In the genomic region with DNA sequence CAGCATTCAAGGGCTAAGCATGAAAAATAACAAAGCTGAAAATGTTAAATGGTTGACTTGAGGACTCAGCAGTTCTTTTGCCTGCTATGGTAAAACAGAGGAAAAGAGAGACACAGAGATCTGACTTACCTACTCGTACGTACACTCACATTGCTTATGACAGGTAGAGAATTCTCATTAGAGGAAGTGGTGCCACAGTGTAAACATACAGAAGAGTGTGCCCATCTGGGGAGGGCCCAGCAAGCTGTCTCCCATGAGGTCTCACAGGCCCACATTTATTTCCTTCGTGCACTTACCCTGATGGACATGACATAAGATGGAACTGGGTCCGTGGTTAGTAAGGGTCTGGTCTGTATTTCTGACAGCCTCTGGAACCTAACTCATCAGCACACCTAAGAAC, we compare ENCODE assay signal across 20 cellular contexts.
DNase-seq lines count a peak whose midpoint lies in the region; ATAC-seq, FAIRE-seq and TF ChIP-seq lines count a peak whose summit lies in the region.
"Had no signal": no experiment of that assay in that cellular context is flagged by ENCODE, and none has a peak within 500 bp of the region (broad histone marks: within the 10 kb centered on the region; RNA-seq: fewer than 3 reads in every experiment).

No MANE protein-coding gene starts in this region.

- H3K4me3 ChIP-seq in H1 (ENCODE audit: extremely low read depth in 1 of 4, insufficient read depth in 2 of 4, low read depth in 3 of 4, low read length in 4 of 4) (no peak overlapping the region), sigmoid colon (no peak overlapping the region)
- H3K4me3 ChIP-seq: GM12878, GM23248 had no signal

- no peak overlapping the region for H4K91ac ChIP-seq in H1 (replicated peaks; ENCODE audit: insufficient read length, low read length)

- H2AFZ ChIP-seq in H1 (ENCODE audit: low read length) = peak overlapping the region; percentile 41; the same call in 1 of the 2 replicates
- H2AFZ ChIP-seq: GM23248 had no signal

- no peaks in the 10 kb centered on the region for H3K36me3 Mint-ChIP-seq in nephron progenitor cell (ENCODE audit: low read depth)
- H3K36me3 Mint-ChIP-seq: CD4-positive, CD25-positive, alpha-beta regulatory T cell; CD8-positive, alpha-beta memory T cell had no signal

- TF ChIP-seq CTCF in H1 (IDR thresholded peaks at IDR 0.05; ENCODE audit: control extremely low read depth in 1 of 3, insufficient read depth in 1 of 3, low read depth in 1 of 3, low read length in 3 of 3) (no peak), nephron progenitor cell (IDR thresholded peaks at IDR 0.05) (no peak), foreskin keratinocyte (conservative IDR thresholded peaks at IDR 0.05) (no peak), sigmoid colon (IDR thresholded peaks at IDR 0.05) (no peak)

- H4K5ac ChIP-seq in H1 (ENCODE audit: insufficient read length, low read depth, low read length) = no peak overlapping the region

- no peak for TF ChIP-seq RAD21 in H1 (IDR thresholded peaks at IDR 0.05 in 1 of 2, conservative IDR thresholded peaks at IDR 0.05 in 1 of 2; ENCODE audit: low read depth in 2 of 2, low read length in 2 of 2)

- no peak overlapping the region for H3K56ac ChIP-seq in H1 (replicated peaks; ENCODE audit: insufficient read length, low read depth, low read length)

- no peak overlapping the region for H3K4ac ChIP-seq in H1 (replicated peaks; ENCODE audit: insufficient read length, low read depth, low read length)

- H3K79me1 ChIP-seq in H1 (ENCODE audit: low read depth, low read length) = no peaks in the 10 kb centered on the region

- no peak overlapping the region for H2AK5ac ChIP-seq in H1 (ENCODE audit: low read depth, low read length)

- no peaks in the 10 kb centered on the region for H3K79me2 ChIP-seq in H1 (ENCODE audit: control insufficient read depth in 1 of 2, insufficient read depth in 2 of 2, low read length in 2 of 2)

- no peak for FAIRE-seq in H1 (lab: Jason Lieb, UNC)
- FAIRE-seq: A204.1, GM12878, H54 had no signal

- no peaks in the 10 kb centered on the region for H3K36me3 ChIP-seq in H1 (ENCODE audit: control insufficient read depth in 2 of 4, insufficient read depth in 4 of 4, low read length in 3 of 4)
- H3K36me3 ChIP-seq in sigmoid colon = no peaks in the 10 kb centered on the region
- H3K36me3 ChIP-seq: BE2C had no signal

- H3K4me1 Mint-ChIP-seq in nephron progenitor cell = no peaks in the 10 kb centered on the region
- H3K4me1 Mint-ChIP-seq: CD4-positive, CD25-positive, alpha-beta regulatory T cell; CD8-positive, alpha-beta memory T cell had no signal

- no peak for TF ChIP-seq POLR2A in H1 (IDR thresholded peaks at IDR 0.05; ENCODE audit: control extremely low read depth in 1 of 2, low read depth in 2 of 2, low read length in 2 of 2)
- no peak for TF ChIP-seq POLR2A in sigmoid colon (IDR thresholded peaks at IDR 0.05)

- DNase-seq in DMS153 (lab: John Stamatoyannopoulos, UW) (peak; percentile 59), DMS153 treated with DMSO at 0.1 percent for 48 hours (lab: John Stamatoyannopoulos, UW; ENCODE audit: unreplicated experiment) (peak; percentile 17), H1 (ENCODE audit: low read depth in 1 of 2, low spot score in 2 of 2) (no peak), nephron progenitor cell (no peak), foreskin keratinocyte (no peak), sigmoid colon (no peak)
- DNase-seq: ACHN; BE2C; C1 segment of cervical spinal cord; CD4-positive, CD25-positive, alpha-beta regulatory T cell; CD8-positive, alpha-beta memory T cell; COR-L47; DMS 273 treated with DMSO at 0.1 percent for 48 hours; DND-41; EL; GM23248; HCEC 1CT had no signal

- intact Hi-C loops in sigmoid colon (cut with DNase I) = no loop called here

- no peak overlapping the region for H2BK20ac ChIP-seq in H1 (ENCODE audit: low read length)

- 91% methylated on average over 4 of the region's 4 CpGs; no CpG with 5 or more reads in 1 of the 2 experiments for WGBS in H1 (ENCODE audit: extremely low coverage in 1 of 2, insufficient coverage in 1 of 2, insufficient read length in 1 of 2, insufficient replicate concordance in 2 of 2, low coverage in 1 of 2, low lambda C conversion rate in 2 of 2, missing lambda C conversion rate in 1 of 2), 2 experiments
- 58 to 75% methylated on average over 4 of the region's 4 CpGs for WGBS in sigmoid colon, 2 donors

- no peaks in the 10 kb centered on the region for H3K9me3 Mint-ChIP-seq in nephron progenitor cell

- H3K27ac ChIP-seq in H1 (ENCODE audit: low read depth, low read length) (no peak overlapping the region), foreskin keratinocyte (no peak overlapping the region), sigmoid colon (no peak overlapping the region)
- H3K27ac ChIP-seq: GM23248 had no signal

- CTCF ChIA-PET in H1 (lab: Charles Lee; ENCODE audit: partially characterized antibody) = interaction anchor here (0.7 to 1.2 kb wide), 3 partner anchors 12 to 36 kb away, joined by 3 read pairs; no protein-coding TSS in a partner anchor

- H3K9me3 ChIP-seq in H1 (ENCODE audit: insufficient read depth in 2 of 2, low read depth in 1 of 2, low read length in 1 of 2) (no peaks in the 10 kb centered on the region), sigmoid colon (no peaks in the 10 kb centered on the region)
- H3K9me3 ChIP-seq: BE2C had no signal

- no peak overlapping the region for H2BK5ac ChIP-seq in H1 (ENCODE audit: low read depth, low read length)

- no peak overlapping the region for H2BK12ac ChIP-seq in H1 (ENCODE audit: low read depth, low read length)

- no peak overlapping the region for H3K9ac ChIP-seq in H1 (replicated peaks in 1 of 4; ENCODE audit: extremely low read depth in 1 of 4, low read depth in 3 of 4, low read length in 3 of 4)
- H3K9ac ChIP-seq: GM23248 had no signal

- POLR2A ChIA-PET in H1 (lab: Charles Lee; ENCODE audit: partially characterized antibody) = no interaction called here

- H3K4me2 ChIP-seq in H1 (ENCODE audit: insufficient read depth in 1 of 2, low read depth in 2 of 2, low read length in 2 of 2) = no peak overlapping the region

- H3K27me3 Mint-ChIP-seq in nephron progenitor cell (ENCODE audit: low read depth, poor library complexity) = peaks cover 3% of the 10 kb centered on the region
- H3K27me3 Mint-ChIP-seq: CD4-positive, CD25-positive, alpha-beta regulatory T cell; CD8-positive, alpha-beta memory T cell had no signal

- TF ChIP-seq EP300 in H1 (IDR thresholded peaks at IDR 0.05; ENCODE audit: borderline replicate concordance in 1 of 2, low read depth in 2 of 2, low read length in 2 of 2) (no peak), sigmoid colon (IDR thresholded peaks at IDR 0.05) (no peak)

- H4K8ac ChIP-seq in H1 (ENCODE audit: extremely low read depth, insufficient read depth, low read length) = no peak overlapping the region

- no peaks in the 10 kb centered on the region for H3K4me1 ChIP-seq in H1 (replicated peaks in 1 of 4; ENCODE audit: control insufficient read depth in 3 of 4, insufficient read depth in 4 of 4, low read length in 3 of 4)
- no peaks in the 10 kb centered on the region for H3K4me1 ChIP-seq in foreskin keratinocyte
- no peaks in the 10 kb centered on the region for H3K4me1 ChIP-seq in sigmoid colon
- H3K4me1 ChIP-seq: BE2C had no signal

- no peak overlapping the region for H3K23ac ChIP-seq in H1 (ENCODE audit: insufficient read length)

- H3K23me2 ChIP-seq in H1 (ENCODE audit: low read depth, low read length) = no peaks in the 10 kb centered on the region

- H2BK120ac ChIP-seq in H1 (replicated peaks; ENCODE audit: low read depth, low read length) = no peak overlapping the region

- H3K27me3 ChIP-seq in H1 (replicated peaks in 1 of 4; ENCODE audit: control insufficient read depth in 3 of 4, extremely low read depth in 1 of 4, insufficient read depth in 3 of 4, low read length in 3 of 4) (no peaks in the 10 kb centered on the region), foreskin keratinocyte (no peaks in the 10 kb centered on the region), sigmoid colon (no peaks in the 10 kb centered on the region)
- H3K27me3 ChIP-seq: BE2C had no signal

- peak overlapping the region; percentile 32 for H3K27ac Mint-ChIP-seq in nephron progenitor cell
- H3K27ac Mint-ChIP-seq: CD4-positive, CD25-positive, alpha-beta regulatory T cell; CD8-positive, alpha-beta memory T cell had no signal

- no peak overlapping the region for H3K14ac ChIP-seq in H1 (ENCODE audit: insufficient read length)

- H2BK15ac ChIP-seq in H1 (ENCODE audit: low read length) = no peak overlapping the region

- H4K20me1 ChIP-seq in H1 (replicated peaks in 1 of 2; ENCODE audit: control insufficient read depth in 1 of 2, insufficient read depth in 2 of 2, low read length in 2 of 2) = no peaks in the 10 kb centered on the region

- ATAC-seq in foreskin keratinocyte = no peak
- ATAC-seq: GM12878 had no signal

- H3K4me3 Mint-ChIP-seq in nephron progenitor cell = no peak overlapping the region
- H3K4me3 Mint-ChIP-seq: CD4-positive, CD25-positive, alpha-beta regulatory T cell; CD8-positive, alpha-beta memory T cell had no signal

- no peak overlapping the region for H3K18ac ChIP-seq in H1 (ENCODE audit: extremely low read depth, low read length)

TF ChIP-seq in H1, 55 proteins besides CTCF, POLR2A, EP300 and RAD21:
- TF ChIP-seq CTBP2 (IDR thresholded peaks at IDR 0.05; ENCODE audit: borderline replicate concordance, insufficient read depth, insufficient read length, low read length) = no peak
- TF ChIP-seq SIRT6 (IDR thresholded peaks at IDR 0.05; ENCODE audit: low read length) = no peak
- TF ChIP-seq CHD2 (IDR thresholded peaks at IDR 0.05; ENCODE audit: low read length) = no peak
- TF ChIP-seq, protein P1, sequence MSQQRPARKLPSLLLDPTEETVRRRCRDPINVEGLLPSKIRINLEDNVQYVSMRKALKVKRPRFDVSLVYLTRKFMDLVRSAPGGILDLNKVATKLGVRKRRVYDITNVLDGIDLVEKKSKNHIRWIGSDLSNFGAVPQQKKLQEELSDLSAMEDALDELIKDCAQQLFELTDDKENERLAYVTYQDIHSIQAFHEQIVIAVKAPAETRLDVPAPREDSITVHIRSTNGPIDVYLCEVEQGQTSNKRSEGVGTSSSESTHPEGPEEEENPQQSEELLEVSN (IDR thresholded peaks at IDR 0.05) = no peak
- TF ChIP-seq CBX5 (IDR thresholded peaks at IDR 0.05; ENCODE audit: low read depth, low read length) = no peak
- no peak for TF ChIP-seq BACH1 (IDR thresholded peaks at IDR 0.05; ENCODE audit: low read length)
- TF ChIP-seq NANOG (IDR thresholded peaks at IDR 0.05; ENCODE audit: insufficient read depth, low read depth, low read length, poor library complexity, severe bottlenecking) = no peak
- TF ChIP-seq JUN (IDR thresholded peaks at IDR 0.05; ENCODE audit: low read depth, low read length) = no peak
- no peak for TF ChIP-seq GABPA (IDR thresholded peaks at IDR 0.05; ENCODE audit: borderline replicate concordance, insufficient read depth, low read length)
- TF ChIP-seq NRF1 (IDR thresholded peaks at IDR 0.05; ENCODE audit: low read depth, low read length) = no peak
- TF ChIP-seq CEBPB (IDR thresholded peaks at IDR 0.05; ENCODE audit: low read depth, low read length) = no peak
TF ChIP-seq in H1: peak in this region for 0.

Comparison
In these comparisons a context has a peak if more than half of its experiments do, and no peak if none do; other contexts are left out.
1. DNase-seq: peak in DMS153 (single experiment) and DMS153 treated with DMSO at 0.1 percent for 48 hours (single experiment); none in H1 (0 of 2), nephron progenitor cell (single experiment), foreskin keratinocyte (0 of 2) and sigmoid colon (single experiment).